1 cellular context compared by ENCODE assay signal in the genomic region with DNA sequence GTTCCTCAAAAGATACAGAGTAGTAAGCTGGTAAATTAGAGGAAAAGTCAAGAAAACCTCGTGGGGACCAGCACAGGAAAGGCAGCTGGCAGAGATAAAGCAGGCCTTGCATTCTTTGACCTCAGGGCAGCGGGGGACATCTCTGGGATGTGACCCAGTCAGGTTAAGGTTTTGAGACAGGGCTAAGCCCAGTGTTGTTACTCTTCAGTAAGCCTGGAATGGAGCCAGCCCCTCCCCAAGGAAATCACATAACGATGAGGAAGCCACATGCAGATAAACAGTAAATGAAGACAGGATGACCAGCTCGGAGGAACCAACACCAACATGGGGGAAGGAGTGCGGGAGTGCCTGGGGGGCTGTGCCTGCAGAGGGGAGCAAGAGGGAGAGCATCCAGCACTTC.
TF ChIP-seq lines count a peak whose summit lies in the region.

No MANE protein-coding gene starts in this region.

TF ChIP-seq in WTC11, 78 proteins besides CTCF, POLR2A, EP300 and RAD21 (continued from another document):
- TF ChIP-seq, protein P1, sequence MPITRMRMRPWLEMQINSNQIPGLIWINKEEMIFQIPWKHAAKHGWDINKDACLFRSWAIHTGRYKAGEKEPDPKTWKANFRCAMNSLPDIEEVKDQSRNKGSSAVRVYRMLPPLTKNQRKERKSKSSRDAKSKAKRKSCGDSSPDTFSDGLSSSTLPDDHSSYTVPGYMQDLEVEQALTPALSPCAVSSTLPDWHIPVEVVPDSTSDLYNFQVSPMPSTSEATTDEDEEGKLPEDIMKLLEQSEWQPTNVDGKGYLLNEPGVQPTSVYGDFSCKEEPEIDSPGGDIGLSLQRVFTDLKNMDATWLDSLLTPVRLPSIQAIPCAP (CRISPR knock-in tag; IDR thresholded peaks at IDR 0.05), result no peak
- TF ChIP-seq, protein P2, sequence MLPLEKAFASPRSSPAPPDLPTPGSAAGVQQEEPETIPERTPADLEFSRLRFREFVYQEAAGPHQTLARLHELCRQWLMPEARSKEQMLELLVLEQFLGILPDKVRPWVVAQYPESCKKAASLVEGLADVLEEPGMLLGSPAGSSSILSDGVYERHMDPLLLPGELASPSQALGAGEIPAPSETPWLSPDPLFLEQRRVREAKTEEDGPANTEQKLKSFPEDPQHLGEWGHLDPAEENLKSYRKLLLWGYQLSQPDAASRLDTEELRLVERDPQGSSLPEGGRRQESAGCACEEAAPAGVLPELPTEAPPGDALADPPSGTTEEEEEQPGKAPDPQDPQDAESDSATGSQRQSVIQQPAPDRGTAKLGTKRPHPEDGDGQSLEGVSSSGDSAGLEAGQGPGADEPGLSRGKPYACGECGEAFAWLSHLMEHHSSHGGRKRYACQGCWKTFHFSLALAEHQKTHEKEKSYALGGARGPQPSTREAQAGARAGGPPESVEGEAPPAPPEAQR (CRISPR knock-in tag; IDR thresholded peaks at IDR 0.05), result no peak
- TF ChIP-seq, protein P3, sequence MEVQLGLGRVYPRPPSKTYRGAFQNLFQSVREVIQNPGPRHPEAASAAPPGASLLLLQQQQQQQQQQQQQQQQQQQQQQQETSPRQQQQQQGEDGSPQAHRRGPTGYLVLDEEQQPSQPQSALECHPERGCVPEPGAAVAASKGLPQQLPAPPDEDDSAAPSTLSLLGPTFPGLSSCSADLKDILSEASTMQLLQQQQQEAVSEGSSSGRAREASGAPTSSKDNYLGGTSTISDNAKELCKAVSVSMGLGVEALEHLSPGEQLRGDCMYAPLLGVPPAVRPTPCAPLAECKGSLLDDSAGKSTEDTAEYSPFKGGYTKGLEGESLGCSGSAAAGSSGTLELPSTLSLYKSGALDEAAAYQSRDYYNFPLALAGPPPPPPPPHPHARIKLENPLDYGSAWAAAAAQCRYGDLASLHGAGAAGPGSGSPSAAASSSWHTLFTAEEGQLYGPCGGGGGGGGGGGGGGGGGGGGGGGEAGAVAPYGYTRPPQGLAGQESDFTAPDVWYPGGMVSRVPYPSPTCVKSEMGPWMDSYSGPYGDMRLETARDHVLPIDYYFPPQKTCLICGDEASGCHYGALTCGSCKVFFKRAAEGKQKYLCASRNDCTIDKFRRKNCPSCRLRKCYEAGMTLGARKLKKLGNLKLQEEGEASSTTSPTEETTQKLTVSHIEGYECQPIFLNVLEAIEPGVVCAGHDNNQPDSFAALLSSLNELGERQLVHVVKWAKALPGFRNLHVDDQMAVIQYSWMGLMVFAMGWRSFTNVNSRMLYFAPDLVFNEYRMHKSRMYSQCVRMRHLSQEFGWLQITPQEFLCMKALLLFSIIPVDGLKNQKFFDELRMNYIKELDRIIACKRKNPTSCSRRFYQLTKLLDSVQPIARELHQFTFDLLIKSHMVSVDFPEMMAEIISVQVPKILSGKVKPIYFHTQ (CRISPR knock-in tag; IDR thresholded peaks at IDR 0.05), result no peak
